16 cellular contexts compared by ENCODE assay signal in the genomic region with DNA sequence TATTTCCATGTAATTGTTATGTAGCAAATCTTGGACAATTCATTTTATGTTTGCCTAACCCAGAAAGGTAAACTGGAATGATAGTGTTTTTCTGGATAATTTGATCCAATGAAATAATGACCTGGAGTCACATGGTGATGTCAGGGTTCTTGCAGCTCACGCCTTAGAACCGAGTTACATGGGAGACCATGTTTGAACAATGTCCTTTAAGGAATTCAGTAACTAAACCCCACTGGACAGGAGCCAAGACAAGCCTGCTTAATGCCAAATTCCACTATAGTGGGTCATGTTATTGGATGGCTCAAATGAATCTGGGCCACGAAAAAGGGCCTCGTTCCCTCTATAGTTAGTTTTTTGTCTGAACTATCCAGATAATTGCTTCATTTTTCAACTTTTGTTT.
DNase-seq lines count a peak whose midpoint lies in the region; ATAC-seq lines count a peak whose summit lies in the region.
"Had no signal": no experiment of that assay in that cellular context is flagged by ENCODE, and none has a peak within 500 bp of the region (broad histone marks: within the 10 kb centered on the region; RNA-seq: fewer than 3 reads in every experiment).

No MANE protein-coding gene starts in this region.

- DNase-seq in M059J (ENCODE audit: low read depth) = peak; percentile 45
- DNase-seq in astrocyte of the hippocampus (ENCODE audit: low read depth, low spot score) = peak; percentile 91
- DNase-seq in hepatic stellate cell (ENCODE audit: low spot score) = peak; percentile 56
- peak; percentile 59 for DNase-seq in stromal cell of bone marrow (ENCODE audit: low read depth)
- DNase-seq in G401 (ENCODE audit: low spot score) = no peak
- DNase-seq: activated effector memory CD4-positive, alpha-beta T cell treated with Interleukin-2 at 50 U/mL for 16 hours; DND-41; effector CD8-positive, alpha-beta T cell; head of caudate nucleus; MV-4-11; natural killer cell; tibial artery; WERI-Rb-1 had no signal

- in situ Hi-C loops in G401 (cut with HindIII; ENCODE audit: low sequenced_read_pairs) = no loop called here

- ATAC-seq in GM21367 (IDR thresholded peaks at IDR 0.05; ENCODE audit: unreplicated experiment) (no peak), GM21447 (IDR thresholded peaks at IDR 0.05; ENCODE audit: unreplicated experiment) (no peak)
- ATAC-seq: GM12878, natural killer cell had no signal
